ENCODE assay signal across 21 cellular contexts in genomic region chr10:67663449-67664087, GRCh38. TPM values are rescaled to one million over a fixed set of nuclear protein-coding genes. Genes with fewer than 3 reads are reported as not detected.
DNase-seq lines count a peak whose midpoint lies in the region; ATAC-seq, FAIRE-seq and TF ChIP-seq lines count a peak whose summit lies in the region.
"Had no signal": no experiment of that assay in that cellular context is flagged by ENCODE, and none has a peak within 500 bp of the region (broad histone marks: within the 10 kb centered on the region; RNA-seq: fewer than 3 reads in every experiment).

No MANE protein-coding gene starts in this region.

- no peaks in the 10 kb centered on the region for H3K27me3 ChIP-seq in left ventricle myocardium inferior (ENCODE audit: low read depth)
- H3K27me3 ChIP-seq in ascending aorta = no peaks in the 10 kb centered on the region

- H3K4me1 Mint-ChIP-seq in WTC11 = peaks cover 5% of the 10 kb centered on the region; the same call in 1 of the 2 replicates
- H3K4me1 Mint-ChIP-seq: activated CD4-positive, alpha-beta T cell treated with anti-CD3 and anti-CD28 coated beads, Interleukin-2, amount 10 ng/mL, durations not matched to agents 7 days and 5 days; naive thymus-derived CD4-positive, alpha-beta T cell had no signal

- H3K4me1 ChIP-seq in left ventricle myocardium inferior = peaks cover 70% of the 10 kb centered on the region
- no peaks in the 10 kb centered on the region for H3K4me1 ChIP-seq in ascending aorta

- H3K9me3 ChIP-seq in left ventricle myocardium inferior (replicated peaks) (no peaks in the 10 kb centered on the region), ascending aorta (no peaks in the 10 kb centered on the region)
- H3K9me3 ChIP-seq: HAP-1 had no signal

- H3K36me3 ChIP-seq in left ventricle myocardium inferior = no peaks in the 10 kb centered on the region
- no peaks in the 10 kb centered on the region for H3K36me3 ChIP-seq in ascending aorta
- H3K36me3 ChIP-seq: HAP-1 had no signal

- H3K36me3 Mint-ChIP-seq in WTC11 = no peaks in the 10 kb centered on the region
- H3K36me3 Mint-ChIP-seq: naive thymus-derived CD4-positive, alpha-beta T cell had no signal

- H3K4me3 ChIP-seq in left ventricle myocardium inferior (peak overlapping the region; percentile 36), ascending aorta (no peak overlapping the region)
- H3K4me3 ChIP-seq: HAP-1 had no signal

- FAIRE-seq in GM12892 (lab: Jason Lieb, UNC) = peak; percentile 5
- FAIRE-seq: islet of Langerhans had no signal

- CTCF ChIA-PET in WTC11 (lab: Charles Lee) (interaction anchor here (1.2 to 2.9 kb wide), 2 partner anchors 32 to 116 kb away, joined by 3 to 13 read pairs; partner anchors contain the start of gene CTNNA3), HEK293T (lab: Yijun Ruan, JAX) (interaction anchor here (1.1 kb wide), 1 partner anchor 33 kb away, joined by 3 read pairs; no protein-coding TSS in a partner anchor)

- POLR2A ChIA-PET in WTC11 (lab: Charles Lee) (interaction anchor here (0.5 kb wide), 1 partner anchor 668 kb away, joined by 3 read pairs; the partner anchor contains the start of gene HNRNPH3), HEK293T (lab: Yijun Ruan, JAX) (no interaction called here)

- no peaks in the 10 kb centered on the region for H3K9me3 Mint-ChIP-seq in WTC11
- H3K9me3 Mint-ChIP-seq: activated CD4-positive, alpha-beta T cell treated with anti-CD3 and anti-CD28 coated beads, Interleukin-2, amount 10 ng/mL, durations not matched to agents 7 days and 5 days; effector memory CD8-positive, alpha-beta T cell; naive thymus-derived CD4-positive, alpha-beta T cell had no signal

- ATAC-seq in WTC11 = no peak
- no peak for ATAC-seq in GM21515 (IDR thresholded peaks at IDR 0.05; ENCODE audit: unreplicated experiment)
- ATAC-seq: effector memory CD8-positive, alpha-beta T cell; naive thymus-derived CD4-positive, alpha-beta T cell had no signal

- H3K27me3 Mint-ChIP-seq in WTC11 (ENCODE audit: low read depth) = no peaks in the 10 kb centered on the region

- no peak for DNase-seq in GM12892 (ENCODE audit: insufficient read length)
- DNase-seq in WTC11 (ENCODE audit: low spot score) = peak; percentile 11
- no peak for DNase-seq in left ventricle myocardium inferior
- DNase-seq in posterior cingulate gyrus = peak in 9 of 10 donors; percentile 26 to 92 (median 49)
- no peak for DNase-seq in ascending aorta (ENCODE audit: low spot score in 2 of 2)
- DNase-seq in HEK293T (ENCODE audit: extremely low spot score) = no peak
- DNase-seq in NCI-H2029 (lab: John Stamatoyannopoulos, UW) = no peak
- DNase-seq: activated CD4-positive, alpha-beta T cell treated with anti-CD3 and anti-CD28 coated beads, Interleukin-2, amount 10 ng/mL, durations not matched to agents 7 days and 5 days; activated gamma-delta T cell treated with Interleukin-2 at 50 U/mL for 16 hours; amniotic stem cell; cerebellar nuclear complex; effector memory CD8-positive, alpha-beta T cell; GDM1; mammary epithelial cell; naive thymus-derived CD4-positive, alpha-beta T cell; NCI-H1694; NCI-H345 had no signal

- no peak overlapping the region for H3K27ac Mint-ChIP-seq in WTC11
- H3K27ac Mint-ChIP-seq: activated CD4-positive, alpha-beta T cell treated with anti-CD3 and anti-CD28 coated beads, Interleukin-2, amount 10 ng/mL, durations not matched to agents 7 days and 5 days; effector memory CD8-positive, alpha-beta T cell had no signal

- no peak overlapping the region for H3K4me3 Mint-ChIP-seq in WTC11
- H3K4me3 Mint-ChIP-seq: activated CD4-positive, alpha-beta T cell treated with anti-CD3 and anti-CD28 coated beads, Interleukin-2, amount 10 ng/mL, durations not matched to agents 7 days and 5 days; effector memory CD8-positive, alpha-beta T cell; naive thymus-derived CD4-positive, alpha-beta T cell had no signal

- H3K27ac ChIP-seq in left ventricle myocardium inferior (replicated peaks) (peak overlapping the region; percentile 78), ascending aorta (no peak overlapping the region)

- TF ChIP-seq CTCF in WTC11 (IDR thresholded peaks at IDR 0.05) (no peak), left ventricle myocardium inferior (IDR thresholded peaks at IDR 0.05; ENCODE audit: borderline replicate concordance) (no peak), ascending aorta (IDR thresholded peaks at IDR 0.05) (no peak)

- no peak for TF ChIP-seq POLR2A in GM12892 (IDR thresholded peaks at IDR 0.05; ENCODE audit: low read depth, low read length)

- intact Hi-C loops in left ventricle myocardium inferior (cut with micrococcal nuclease) (loop anchor here (10.0 kb wide), 1 partner anchor 111 kb away; no protein-coding TSS in a partner anchor), posterior cingulate gyrus (cut with DNase I) (loop anchor here (5.0 kb wide), 1 partner anchor 736 kb away; the partner anchor contains the start of gene LRRTM3), ascending aorta (cut with DNase I) (no loop called here)

TF ChIP-seq in WTC11, 78 proteins besides CTCF, POLR2A, EP300 and RAD21 (continues in another document):
- TF ChIP-seq MAX (CRISPR knock-in tag; IDR thresholded peaks at IDR 0.05) (no peak), HMGA2 (CRISPR knock-in tag; IDR thresholded peaks at IDR 0.05) (no peak), ZNF532 (CRISPR knock-in tag; IDR thresholded peaks at IDR 0.05; ENCODE audit: borderline replicate concordance) (no peak)

TF ChIP-seq in HEK293T, 16 proteins besides CTCF, POLR2A, EP300 and RAD21:
- TF ChIP-seq ELF4 (IDR thresholded peaks at IDR 0.05) (no peak), FOXK2 (IDR thresholded peaks at IDR 0.05) (no peak)

RNA-seq across cellular contexts. Expression of gene CTNNA3, which starts 32.4 kb away (rescaled TPM):
- 0.38 TPM for polyA plus RNA-seq in GM12892 (2012; ENCODE audit: missing spikeins)
- 3.4 to 6.1 TPM (median 4.0 TPM) in 3 replicates for total RNA-seq in WTC11 (2021)
- total RNA-seq in left ventricle myocardium inferior = 159 TPM
- under 0.01 TPM for total RNA-seq in ascending aorta
- total RNA-seq: fibroblast of lung, mammary epithelial cell had no signal
- polyA plus RNA-seq: fibroblast of lung, mammary epithelial cell had no signal

Comparison
In these comparisons a context has a peak if more than half of its experiments do, and no peak if none do; other contexts are left out.
1. DNase-seq: peak in WTC11 (single experiment) and posterior cingulate gyrus (9 of 10); none in GM12892 (single experiment), left ventricle myocardium inferior (single experiment), ascending aorta (0 of 2), HEK293T (single experiment) and NCI-H2029 (single experiment).
2. RNA of gene CTNNA3, which starts 32.4 kb away (total RNA-seq): 159 TPM in left ventricle myocardium inferior (single experiment); 3.4 to 6.1 TPM in WTC11 and under 0.01 TPM in ascending aorta (single experiment); every median in the first group is over 10 times any median in the second.